In genomic region chr5:121031487-121031886, GRCh38 we compare ENCODE assay signal across 2 cellular contexts.
TF ChIP-seq lines count a peak whose summit lies in the region.

No MANE protein-coding gene starts in this region.

TF ChIP-seq in SK-N-SH, 30 proteins besides CTCF, POLR2A, EP300 and RAD21:
- TF ChIP-seq REST (IDR thresholded peaks at IDR 0.05; ENCODE audit: low read depth, low read length) (no peak), JUND (IDR thresholded peaks at IDR 0.05) (0 out of 2 replicates have a peak, but pooled peaks have one; percentile 21), SMC3 (IDR thresholded peaks at IDR 0.05; ENCODE audit: low read depth, low read length) (no peak), SIN3A (IDR thresholded peaks at IDR 0.05; ENCODE audit: borderline replicate concordance, low read depth, low read length) (no peak), FOXJ3 (CRISPR knock-in tag; IDR thresholded peaks at IDR 0.05) (no peak), TEAD4 (IDR thresholded peaks at IDR 0.05; ENCODE audit: borderline replicate concordance, insufficient read depth) (0 out of 2 replicates have a peak, but pooled peaks have one; percentile 13), PBX3 (IDR thresholded peaks at IDR 0.05) (peak; percentile 63), TCF12 (IDR thresholded peaks at IDR 0.05) (peak; percentile 73; the same call in 1 of the 2 replicates), POLR2AphosphoS5 (IDR thresholded peaks at IDR 0.05; ENCODE audit: low read depth, low read length) (no peak), IRF3 (IDR thresholded peaks at IDR 0.05; ENCODE audit: low read depth, low read length) (no peak), RXRA (IDR thresholded peaks at IDR 0.05; ENCODE audit: borderline replicate concordance, low read depth) (no peak)

TF ChIP-seq in SK-N-SH treated with all-trans-retinoic acid at 6 μM for 48 hours, 23 proteins besides CTCF, POLR2A, EP300 and RAD21 (continued from another document):
- no peak for TF ChIP-seq ISL1 (CRISPR knock-in tag; IDR thresholded peaks at IDR 0.05)
- no peak for TF ChIP-seq ZC3H10 (CRISPR knock-in tag; IDR thresholded peaks at IDR 0.05)
- TF ChIP-seq ESRRG (CRISPR knock-in tag; IDR thresholded peaks at IDR 0.05): no peak
- TF ChIP-seq ZFP3 (CRISPR knock-in tag; IDR thresholded peaks at IDR 0.05): no peak
- no peak for TF ChIP-seq BACH2 (CRISPR knock-in tag; IDR thresholded peaks at IDR 0.05; ENCODE audit: borderline replicate concordance)
- no peak for TF ChIP-seq CREB5 (CRISPR knock-in tag; IDR thresholded peaks at IDR 0.05; ENCODE audit: low read depth)
- no peak for TF ChIP-seq PATZ1 (CRISPR knock-in tag; IDR thresholded peaks at IDR 0.05; ENCODE audit: borderline replicate concordance)
- no peak for TF ChIP-seq ARNTL (CRISPR knock-in tag; IDR thresholded peaks at IDR 0.05; ENCODE audit: borderline replicate concordance, low read depth)
- TF ChIP-seq ZNF8 (CRISPR knock-in tag; IDR thresholded peaks at IDR 0.05): no peak
- TF ChIP-seq POU6F1 (CRISPR knock-in tag; IDR thresholded peaks at IDR 0.05; ENCODE audit: borderline replicate concordance, low read depth): no peak
- no peak for TF ChIP-seq TCF4 (CRISPR knock-in tag; IDR thresholded peaks at IDR 0.05; ENCODE audit: borderline replicate concordance)
